ENCODE assay signal across 8 cellular contexts in the genomic region with DNA sequence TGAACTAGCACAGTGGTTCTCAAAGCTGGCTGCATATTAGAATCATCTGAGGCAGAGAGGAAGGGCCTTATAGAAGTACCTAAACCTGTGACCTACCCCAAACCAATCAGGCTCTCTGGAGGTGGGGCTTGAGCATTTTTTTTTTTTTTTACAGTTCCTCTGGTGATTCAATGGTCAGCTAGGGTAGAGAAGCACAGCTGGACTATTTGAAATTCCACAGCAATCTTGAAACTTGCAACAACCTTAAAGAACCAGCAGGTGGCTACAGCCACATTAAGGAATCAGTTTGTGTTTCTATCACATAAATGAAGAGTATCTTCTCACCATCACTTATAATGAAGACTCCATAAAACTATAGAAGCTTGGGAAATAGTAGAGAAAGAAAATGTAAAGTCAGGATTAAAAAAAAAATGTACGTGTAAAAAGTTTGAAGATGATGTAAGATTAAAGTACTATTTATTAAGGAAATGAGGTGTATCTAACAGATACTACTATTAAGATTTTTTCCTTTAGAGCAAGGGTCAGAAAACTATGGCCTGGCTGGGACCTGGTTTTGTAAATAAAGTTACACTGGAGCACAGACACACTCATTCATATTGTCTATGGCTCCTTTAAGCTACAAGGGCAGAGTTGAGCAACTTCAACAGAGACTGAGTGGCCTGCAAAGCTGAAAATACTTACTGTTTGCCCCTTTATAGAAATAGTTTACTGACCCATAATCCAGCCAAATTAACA. TPM values are rescaled to one million over a fixed set of nuclear protein-coding genes. Genes with fewer than 3 reads are reported as not detected.
DNase-seq lines count a peak whose midpoint lies in the region; ATAC-seq and TF ChIP-seq lines count a peak whose summit lies in the region.
"Had no signal": no experiment of that assay in that cellular context is flagged by ENCODE, and none has a peak within 500 bp of the region (broad histone marks: within the 10 kb centered on the region; RNA-seq: fewer than 3 reads in every experiment).

No MANE protein-coding gene starts in this region.

- H4K5ac ChIP-seq in H9 (ENCODE audit: insufficient read length, low read depth, low read length) = no peak overlapping the region

- peaks cover 4 to 16% (median 5%) of the 10 kb centered on the region in 3 experiments; a peak in 5 of 7 replicates for H3K36me3 Mint-ChIP-seq in H9 (ENCODE audit: insufficient read depth in 1 of 3, low read depth in 3 of 3)

- H3K4me1 Mint-ChIP-seq in H9 = peaks cover 33 to 35% of the 10 kb centered on the region in 2 experiments

- H3K18ac ChIP-seq in H9 (ENCODE audit: insufficient read length, low read depth, low read length) (no peak overlapping the region), mesenchymal stem cell (ENCODE audit: low read depth in 1 of 2, low read length in 2 of 2) (no peak overlapping the region)

- no peak for ATAC-seq in HG02973 (IDR thresholded peaks at IDR 0.05; ENCODE audit: unreplicated experiment)

- H4K20me1 ChIP-seq in H9 (ENCODE audit: control insufficient read depth, insufficient read depth, insufficient read length) = no peaks in the 10 kb centered on the region

- no peak overlapping the region for H2BK120ac ChIP-seq in H9 (ENCODE audit: low read depth, low read length, poor library complexity, severe bottlenecking)
- H2BK120ac ChIP-seq in mesenchymal stem cell (ENCODE audit: low read depth, low read length) = no peak overlapping the region

- peaks cover 5% of the 10 kb centered on the region for H3K79me1 ChIP-seq in H9 (ENCODE audit: insufficient read depth, low read depth, low read length, poor library complexity, severe bottlenecking)
- H3K79me1 ChIP-seq in mesenchymal stem cell (replicated peaks; ENCODE audit: low read length, poor library complexity, severe bottlenecking) = peaks cover 8% of the 10 kb centered on the region

- H3K4ac ChIP-seq in H9 (ENCODE audit: low read depth, low read length) = no peak overlapping the region
- no peak overlapping the region for H3K4ac ChIP-seq in mesenchymal stem cell (ENCODE audit: low read depth in 1 of 2, low read length in 2 of 2)

- H3K23ac ChIP-seq in H9 (ENCODE audit: insufficient read length, low read depth, low read length) (no peak overlapping the region), mesenchymal stem cell (ENCODE audit: low read length in 2 of 2) (no peak overlapping the region)

- peak; percentile 72 for TF ChIP-seq CTCF in H9 (conservative IDR thresholded peaks at IDR 0.05)

- H3K27me3 Mint-ChIP-seq in H9 (ENCODE audit: low read depth) = peaks cover 10% of the 10 kb centered on the region

- H4K8ac ChIP-seq in H9 (replicated peaks; ENCODE audit: insufficient read length, low read depth, low read length) (no peak overlapping the region), mesenchymal stem cell (ENCODE audit: low read length) (no peak overlapping the region)

- H2AFZ ChIP-seq in H9 (ENCODE audit: low read length) (no peak overlapping the region), mesenchymal stem cell (ENCODE audit: low read depth, low read length) (no peak overlapping the region)

- H3K4me3 Mint-ChIP-seq in H9 = peak overlapping the region in 1 of 2 experiments; percentile 24; a peak in 1 of 5 replicates

- no peaks in the 10 kb centered on the region for H3K36me3 ChIP-seq in mesenchymal stem cell (ENCODE audit: control insufficient read depth in 1 of 2, insufficient read depth in 2 of 2, low read depth in 1 of 2, low read length in 2 of 2)

- H3K27me3 ChIP-seq in H9 (ENCODE audit: insufficient read depth, low read length) (no peaks in the 10 kb centered on the region), mesenchymal stem cell (ENCODE audit: control insufficient read depth in 1 of 2, insufficient read depth in 1 of 2, low read length in 2 of 2) (no peaks in the 10 kb centered on the region)

- peak overlapping the region; percentile 32 for H3K4me2 ChIP-seq in H9 (ENCODE audit: insufficient read depth, insufficient read length, low read length)
- H3K4me2 ChIP-seq in mesenchymal stem cell (ENCODE audit: low read length, poor library complexity, severe bottlenecking) = no peak overlapping the region

- H2BK5ac ChIP-seq in H9 (ENCODE audit: insufficient read length, low read length) = no peak overlapping the region
- no peak overlapping the region for H2BK5ac ChIP-seq in mesenchymal stem cell (ENCODE audit: low read depth, low read length, poor library complexity, severe bottlenecking)

- 100% methylated on average over 1 of the region's 1 CpG for WGBS in H9 (ENCODE audit: extremely low coverage, insufficient read length, low lambda C conversion rate)
- WGBS in mesenchymal stem cell = no CpG with 5 or more reads among the region's 1 CpG

- H3K23me2 ChIP-seq in H9 (ENCODE audit: insufficient read length, low read depth, low read length, poor library complexity, severe bottlenecking) = no peaks in the 10 kb centered on the region

- H2BK12ac ChIP-seq in H9 (ENCODE audit: insufficient read length, low read depth, low read length) (no peak overlapping the region), mesenchymal stem cell (ENCODE audit: low read length in 2 of 2) (no peak overlapping the region)

- no peak overlapping the region for H2BK15ac ChIP-seq in H9 (ENCODE audit: low read depth, low read length)
- no peak overlapping the region for H2BK15ac ChIP-seq in mesenchymal stem cell (ENCODE audit: low read depth, poor library complexity, severe bottlenecking)

- H3K56ac ChIP-seq in H9 (ENCODE audit: insufficient read length, low read depth, low read length) = no peak overlapping the region

- H2AK5ac ChIP-seq in H9 (ENCODE audit: insufficient read length, low read length) = no peak overlapping the region
- H2AK5ac ChIP-seq in mesenchymal stem cell (ENCODE audit: low read length, severe bottlenecking) = no peak overlapping the region

- peaks cover 6% of the 10 kb centered on the region; the same call in 1 of the 2 replicates for H3K79me2 ChIP-seq in H9 (ENCODE audit: insufficient read depth, low read length)

- no peak overlapping the region for H2BK20ac ChIP-seq in H9 (ENCODE audit: low read depth, low read length, poor library complexity, severe bottlenecking)

- H4K91ac ChIP-seq in H9 (ENCODE audit: insufficient read length, low read depth, low read length) (no peak overlapping the region), mesenchymal stem cell (ENCODE audit: low read length) (no peak overlapping the region)

- H3K14ac ChIP-seq in H9 (ENCODE audit: insufficient read depth, low read length) (no peak overlapping the region), mesenchymal stem cell (ENCODE audit: low read length in 2 of 2) (no peak overlapping the region)

- H3K27ac ChIP-seq in H9 (ENCODE audit: insufficient read length, low read depth, low read length) = no peak overlapping the region
- no peak overlapping the region for H3K27ac ChIP-seq in mesenchymal stem cell (ENCODE audit: low read length, poor library complexity, severe bottlenecking)

- H3K9me3 ChIP-seq in H9 (ENCODE audit: control insufficient read depth, low read depth, low read length) (no peaks in the 10 kb centered on the region), mesenchymal stem cell (ENCODE audit: control insufficient read depth, low read length) (no peaks in the 10 kb centered on the region)

- H3K27ac Mint-ChIP-seq in H9 = peak overlapping the region in 1 of 3 experiments; percentile 26; a peak in 2 of 7 replicates
- H3K27ac Mint-ChIP-seq: activated naive CD4-positive, alpha-beta T cell treated with anti-CD3 and anti-CD28 coated beads, Interleukin-2, amount 50 U/mL, for 72 hours had no signal

- peaks cover 7% of the 10 kb centered on the region; the same call in 1 of the 2 replicates for H3K4me1 ChIP-seq in H9 (ENCODE audit: insufficient read depth, low read length)
- H3K4me1 ChIP-seq in mesenchymal stem cell (ENCODE audit: control insufficient read depth, insufficient read depth, low read depth, low read length) = no peaks in the 10 kb centered on the region

- no peaks in the 10 kb centered on the region for H3K9me3 Mint-ChIP-seq in H9

- no peak overlapping the region for H3K4me3 ChIP-seq in mesenchymal stem cell (ENCODE audit: insufficient read depth in 1 of 2, low read depth in 1 of 2, low read length in 2 of 2)

- DNase-seq in ELR (ENCODE audit: low read depth) (peak; percentile 91), H9 (peak; percentile 53), NCI-H748 (lab: John Stamatoyannopoulos, UW; ENCODE audit: unreplicated experiment) (peak; percentile 61), dermis blood vessel endothelial cell (peak; percentile 82), mesenchymal stem cell (peak; percentile 92), activated gamma-delta T cell (lab: John Stamatoyannopoulos, UW) (no peak)

- no peak overlapping the region for H3T11ph ChIP-seq in H9 (ENCODE audit: low read length)

- H3K9ac ChIP-seq in H9 (ENCODE audit: extremely low read depth, insufficient read length, low read length) (no peak overlapping the region), mesenchymal stem cell (ENCODE audit: low read length) (peak overlapping the region; percentile 28)

RNA-seq across cellular contexts. Expression of gene RTKN2, which starts 3.8 kb away (rescaled TPM):
- total RNA-seq in H9 (2021) (14.4 and 14.5 TPM in 2 replicates), dermis blood vessel endothelial cell (0.17 and 0.33 TPM in 2 replicates)
- 0.66 TPM for polyA plus RNA-seq in mesenchymal stem cell (2013, experiment 1 of 2)
- polyA plus RNA-seq in mesenchymal stem cell (2013, experiment 2 of 2) = 0.66 TPM

Comparison
In these comparisons a context has a peak if more than half of its experiments do, and no peak if none do; other contexts are left out.
1. RNA of gene RTKN2, which starts 3.8 kb away (total RNA-seq): 14.4 to 14.5 TPM in H9; 0.17 to 0.33 TPM in dermis blood vessel endothelial cell; every median in the first group is over 10 times any median in the second.